In the genomic region with DNA sequence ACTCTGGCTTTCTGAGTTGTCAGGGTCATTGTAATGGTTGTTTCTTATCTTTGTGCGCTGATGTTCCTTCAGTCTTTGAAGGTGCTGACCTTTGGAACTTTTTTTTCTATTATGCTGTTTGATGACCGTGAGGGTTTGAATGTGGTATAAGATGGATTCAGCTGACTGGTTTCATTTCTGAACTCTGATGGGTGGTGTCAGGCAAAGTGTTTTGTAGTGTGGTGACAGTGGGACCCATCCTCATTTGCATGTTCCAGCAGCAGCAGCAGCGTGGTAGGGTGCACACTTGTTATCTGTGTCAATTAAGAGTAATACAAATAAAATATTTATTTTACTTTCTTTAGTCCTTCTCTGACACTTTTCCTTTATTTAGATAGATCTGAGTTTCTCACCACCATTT, we compare ENCODE assay signal across 31 cellular contexts.
DNase-seq lines count a peak whose midpoint lies in the region; ATAC-seq and TF ChIP-seq lines count a peak whose summit lies in the region.
"Had no signal": no experiment of that assay in that cellular context is flagged by ENCODE, and none has a peak within 500 bp of the region (broad histone marks: within the 10 kb centered on the region; RNA-seq: fewer than 3 reads in every experiment).

No MANE protein-coding gene starts in this region.

- no peaks in the 10 kb centered on the region for H3K9me3 Mint-ChIP-seq in activated CD8-positive, alpha-beta T cell treated with anti-CD3 and anti-CD28 coated beads, Interleukin-2, amount 10 ng/mL, durations not matched to agents 7 days and 5 days (ENCODE audit: insufficient read depth)
- H3K9me3 Mint-ChIP-seq: nephron progenitor cell had no signal

- POLR2A ChIA-PET in activated CD8-positive, alpha-beta T cell treated with anti-CD3 and anti-CD28 coated beads, Interleukin-2, amount 10 ng/mL, durations not matched to agents 7 days and 5 days (lab: Charles Lee): no interaction called here

- CTCF ChIA-PET in activated CD8-positive, alpha-beta T cell treated with anti-CD3 and anti-CD28 coated beads, Interleukin-2, amount 10 ng/mL, durations not matched to agents 7 days and 5 days (lab: Charles Lee): no interaction called here

- no peak overlapping the region for H3K27ac ChIP-seq in foreskin keratinocyte
- H3K27ac ChIP-seq: RWPE1 had no signal

- DNase-seq in activated CD8-positive, alpha-beta T cell treated with anti-CD3 and anti-CD28 coated beads, Interleukin-2, amount 10 ng/mL, durations not matched to agents 7 days and 5 days: no peak
- DNase-seq in foreskin keratinocyte (no peak), NCI-H524 treated with DMSO at 0.1 percent for 48 hours (lab: John Stamatoyannopoulos, UW) (no peak)
- DNase-seq: activated B cell treated with CpG ODN at 0.5 μM for 24 hours; activated CD4-positive, alpha-beta T cell treated with anti-CD3 and anti-CD28 coated beads, Interleukin-2, amount 50 U/mL, for 48 hours; activated effector memory CD4-positive, alpha-beta T cell treated with anti-CD3 and anti-CD28 coated beads, Interleukin-2, amount 50 U/mL, for 16 hours; BE2C; Caco-2; DND-41; effector memory CD4-positive, alpha-beta T cell; H9; hippocampal formation; Karpas-422; left ventricle myocardium superior; MV-4-11; NCI-H1694 treated with DMSO at 0.1 percent for 48 hours; NCI-H2171 treated with DMSO at 0.1 percent for 48 hours; nephron progenitor cell; posterior cingulate gyrus; stimulated activated CD8-positive, alpha-beta memory T cell treated with anti-CD3 and anti-CD28 coated beads, Interleukin-4, amount 100 ng/mL, for 48 hours had no signal

- TF ChIP-seq CTCF in foreskin keratinocyte (conservative IDR thresholded peaks at IDR 0.05): no peak

- no peaks in the 10 kb centered on the region for H3K36me3 Mint-ChIP-seq in activated CD8-positive, alpha-beta T cell treated with anti-CD3 and anti-CD28 coated beads, Interleukin-2, amount 10 ng/mL, durations not matched to agents 7 days and 5 days (ENCODE audit: low read depth)
- H3K36me3 Mint-ChIP-seq: brain had no signal

- no peak overlapping the region for H3K4me3 Mint-ChIP-seq in activated CD8-positive, alpha-beta T cell treated with anti-CD3 and anti-CD28 coated beads, Interleukin-2, amount 10 ng/mL, durations not matched to agents 7 days and 5 days
- H3K4me3 Mint-ChIP-seq: activated B cell treated with CpG ODN at 0.5 μM for 24 hours; brain; H9; nephron progenitor cell; T-helper 2 cell treated with Interferon-gamma antibody and Interleukin-4, amounts not matched to agents 5 μg/mL and 100 μg/mL, for 36 hours; type B pancreatic cell had no signal

- H3K27me3 Mint-ChIP-seq in activated CD8-positive, alpha-beta T cell treated with anti-CD3 and anti-CD28 coated beads, Interleukin-2, amount 10 ng/mL, durations not matched to agents 7 days and 5 days (ENCODE audit: low read depth): no peaks in the 10 kb centered on the region
- H3K27me3 Mint-ChIP-seq: activated B cell treated with CpG ODN at 0.5 μM for 24 hours, brain, type B pancreatic cell had no signal

- no peak overlapping the region for H3K27ac Mint-ChIP-seq in activated CD8-positive, alpha-beta T cell treated with anti-CD3 and anti-CD28 coated beads, Interleukin-2, amount 10 ng/mL, durations not matched to agents 7 days and 5 days
- H3K27ac Mint-ChIP-seq: activated B cell treated with CpG ODN at 0.5 μM for 24 hours; brain; H9; nephron progenitor cell; T-helper 2 cell treated with Interferon-gamma antibody and Interleukin-4, amounts not matched to agents 5 μg/mL and 100 μg/mL, for 36 hours; type B pancreatic cell had no signal

- no peaks in the 10 kb centered on the region for H3K27me3 ChIP-seq in foreskin keratinocyte
- H3K27me3 ChIP-seq: BE2C had no signal

- peak; percentile 46 for ATAC-seq in GM18519 (IDR thresholded peaks at IDR 0.05; ENCODE audit: low FRiP score, unreplicated experiment)
- peak; percentile 69 for ATAC-seq in GM19372 (IDR thresholded peaks at IDR 0.05; ENCODE audit: low read depth, unreplicated experiment)
- ATAC-seq in HG02852 (IDR thresholded peaks at IDR 0.05; ENCODE audit: unreplicated experiment): peak; percentile 85
- peak; percentile 59 for ATAC-seq in HG03520 (IDR thresholded peaks at IDR 0.05; ENCODE audit: unreplicated experiment)
- no peak for ATAC-seq in activated CD8-positive, alpha-beta T cell treated with anti-CD3 and anti-CD28 coated beads, Interleukin-2, amount 10 ng/mL, durations not matched to agents 7 days and 5 days
- ATAC-seq in foreskin keratinocyte: no peak
- ATAC-seq in HG02571 (IDR thresholded peaks at IDR 0.05; ENCODE audit: unreplicated experiment): no peak
- ATAC-seq: left ventricle myocardium superior, sciatic nerve, SK-N-SH treated with all-trans-retinoic acid at 6 μM for 48 hours had no signal

- no peaks in the 10 kb centered on the region for H3K4me1 ChIP-seq in foreskin keratinocyte
- H3K4me1 ChIP-seq: BE2C had no signal

- H3K4me1 Mint-ChIP-seq in activated CD8-positive, alpha-beta T cell treated with anti-CD3 and anti-CD28 coated beads, Interleukin-2, amount 10 ng/mL, durations not matched to agents 7 days and 5 days (ENCODE audit: low read depth): no peaks in the 10 kb centered on the region
- H3K4me1 Mint-ChIP-seq: brain had no signal

Comparison
In these comparisons a context has a peak if more than half of its experiments do, and no peak if none do; other contexts are left out.
1. ATAC-seq: peak in GM18519 (single experiment), GM19372 (single experiment), HG02852 (single experiment) and HG03520 (single experiment); none in activated CD8-positive, alpha-beta T cell treated with anti-CD3 and anti-CD28 coated beads, Interleukin-2, amount 10 ng/mL, durations not matched to agents 7 days and 5 days (single experiment), foreskin keratinocyte (single experiment) and HG02571 (single experiment).